ENCODE assay signal across 23 cellular contexts in the genomic region with DNA sequence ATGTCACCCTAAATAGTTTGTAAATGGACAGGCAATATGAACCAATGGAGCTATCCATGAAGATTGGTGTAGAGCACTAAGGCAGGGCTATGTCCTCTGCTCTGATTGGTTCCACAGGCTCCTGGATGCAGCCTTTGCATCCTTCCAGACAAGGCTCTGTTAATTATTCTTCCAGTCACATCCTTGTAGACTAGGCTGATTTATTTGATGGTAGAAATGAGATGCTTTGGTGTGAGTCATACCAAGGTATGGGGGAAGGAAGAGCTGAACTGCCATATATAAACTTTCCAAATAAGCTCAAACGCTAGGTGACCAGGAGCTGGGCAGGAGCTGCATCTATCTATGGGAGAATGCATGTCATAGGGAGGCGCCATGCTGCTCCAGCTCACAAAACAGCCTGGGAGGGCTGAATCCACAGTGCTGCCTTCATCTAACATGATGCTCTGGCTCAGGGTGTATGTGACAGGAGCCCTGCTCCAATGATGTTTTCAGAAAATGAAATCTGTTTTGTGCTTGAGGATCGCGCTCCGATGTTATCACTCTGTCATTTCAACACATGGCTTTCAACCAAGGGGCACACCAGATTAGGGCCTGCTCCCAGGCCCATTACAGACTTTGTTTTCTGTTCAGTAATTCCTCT.
"Had no signal": no experiment of that assay in that cellular context is flagged by ENCODE, and none has a peak within 500 bp of the region (broad histone marks: within the 10 kb centered on the region; RNA-seq: fewer than 3 reads in every experiment).

No MANE protein-coding gene starts in this region.

- H3K27ac ChIP-seq: left ventricle myocardium inferior, lower lobe of right lung, parathyroid adenoma, psoas muscle, sigmoid colon, skin epidermis, testis, tibial nerve had no signal

- ATAC-seq: esophagus mucosa; left cardiac atrium; lower lobe of right lung; naive thymus-derived CD4-positive, alpha-beta T cell; psoas muscle; stimulated activated naive B cell treated with anti-CD40 and anti-IgM and Interleukin-4, amounts not matched to agents 10 μg/mL and 1 μg/mL and 100 μg/mL, for 72 hours; stimulated activated naive CD8-positive, alpha-beta T cell treated with anti-CD3 and anti-CD28 coated beads, Interleukin-15, amount 100 ng/mL, for 72 hours had no signal

- H3K4me3 ChIP-seq: left ventricle myocardium inferior, lower lobe of right lung, psoas muscle, sigmoid colon, skin epidermis, testis, tibial nerve had no signal

- H3K27ac Mint-ChIP-seq: immature natural killer cell; naive thymus-derived CD4-positive, alpha-beta T cell; nephron progenitor cell; stimulated activated naive B cell treated with anti-CD40 and anti-IgM and Interleukin-4, amounts not matched to agents 10 μg/mL and 1 μg/mL and 100 μg/mL, for 72 hours; stimulated activated naive CD8-positive, alpha-beta T cell treated with anti-CD3 and anti-CD28 coated beads, Interleukin-15, amount 100 ng/mL, for 72 hours had no signal

- FAIRE-seq: endometrium, frontal cortex, keratinocyte had no signal

- H3K36me3 Mint-ChIP-seq: immature natural killer cell; naive thymus-derived CD4-positive, alpha-beta T cell; stimulated activated naive B cell treated with anti-CD40 and anti-IgM and Interleukin-4, amounts not matched to agents 10 μg/mL and 1 μg/mL and 100 μg/mL, for 72 hours had no signal

- H3K9ac ChIP-seq: parathyroid adenoma had no signal

- H3K9me3 ChIP-seq: lower lobe of right lung, psoas muscle, sigmoid colon, testis had no signal

- H3K27me3 ChIP-seq: sigmoid colon, testis, tibial nerve had no signal

- H2AFZ ChIP-seq: parathyroid adenoma had no signal

- H3K36me3 ChIP-seq: left ventricle myocardium inferior, lower lobe of right lung, sigmoid colon, tibial nerve had no signal

- H3K4me1 ChIP-seq: left ventricle myocardium inferior, lower lobe of right lung, parathyroid adenoma, psoas muscle, testis, tibial nerve had no signal

- DNase-seq: effector memory CD4-positive, alpha-beta T cell; glutamatergic neuron; immature natural killer cell; left cardiac atrium; left ventricle myocardium inferior; lower lobe of right lung; mesendoderm; naive thymus-derived CD4-positive, alpha-beta T cell; nephron progenitor cell; psoas muscle; sigmoid colon; stimulated activated CD4-positive, alpha-beta T cell treated with anti-CD3 and anti-CD28 coated beads, Interleukin-2, amount 100 ng/mL, for 24 hours; stimulated activated CD4-positive, alpha-beta T cell treated with anti-CD3 and anti-CD28 coated beads, Interleukin-4, amount 100 ng/mL, for 4 hours; stimulated activated naive B cell treated with anti-CD40 and anti-IgM and Interleukin-4, amounts not matched to agents 10 μg/mL and 1 μg/mL and 100 μg/mL, for 72 hours; stimulated activated naive CD8-positive, alpha-beta T cell treated with anti-CD3 and anti-CD28 coated beads, Interleukin-15, amount 100 ng/mL, for 72 hours; testis had no signal
